ENCODE assay signal across 24 cellular contexts in the genomic region with DNA sequence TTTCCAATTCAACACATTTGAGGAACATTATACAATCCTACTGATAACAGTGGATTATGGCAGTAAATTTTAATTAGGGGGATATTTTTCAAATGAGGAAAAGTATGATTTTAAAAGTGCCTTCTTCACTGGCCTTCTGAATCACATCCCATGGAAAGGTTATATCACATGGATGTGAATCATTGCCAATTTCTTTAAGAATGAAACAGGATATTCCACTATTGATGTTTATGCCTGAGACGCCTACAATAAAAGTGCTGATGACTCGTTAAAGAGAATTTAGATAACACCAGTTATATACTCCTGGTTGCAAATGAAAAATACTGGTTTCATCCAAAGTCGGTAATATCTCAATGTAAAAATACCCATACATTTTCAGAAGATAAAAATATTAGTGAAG.
DNase-seq lines count a peak whose midpoint lies in the region; ATAC-seq and TF ChIP-seq lines count a peak whose summit lies in the region.
"Had no signal": no experiment of that assay in that cellular context is flagged by ENCODE, and none has a peak within 500 bp of the region (broad histone marks: within the 10 kb centered on the region; RNA-seq: fewer than 3 reads in every experiment).

No MANE protein-coding gene starts in this region.

- H4K5ac ChIP-seq in IMR-90 (ENCODE audit: low read depth, low read length) = no peak overlapping the region

- no peak overlapping the region for H3K27ac Mint-ChIP-seq in activated T-cell treated with anti-CD3 and anti-CD28 coated beads, Interleukin-2, amount 50 U/mL, for 72 hours
- H3K27ac Mint-ChIP-seq: CD4-positive, alpha-beta memory T cell; IgD-negative memory B cell had no signal

- H3K79me1 ChIP-seq in IMR-90 (ENCODE audit: low read depth in 1 of 2, low read length in 2 of 2) = no peaks in the 10 kb centered on the region

- H3K4me3 ChIP-seq in IMR-90 (ENCODE audit: insufficient read depth, low read depth, low read length) = no peak overlapping the region
- no peak overlapping the region for H3K4me3 ChIP-seq in choroid plexus epithelial cell (ENCODE audit: low read depth, low read length)
- H3K4me3 ChIP-seq in brain microvascular endothelial cell (ENCODE audit: low read depth, low read length) = no peak overlapping the region
- H3K4me3 ChIP-seq: GM23248 had no signal

- WGBS in IMR-90 (ENCODE audit: extremely low coverage in 2 of 2, insufficient read length in 1 of 2), 2 experiments = no CpG with 5 or more reads among the region's 3 CpGs

- H4K91ac ChIP-seq in IMR-90 (ENCODE audit: insufficient read depth, low read depth, low read length) = no peak overlapping the region

- no peak overlapping the region for H2AFZ ChIP-seq in IMR-90 (replicated peaks; ENCODE audit: low read length, poor library complexity)
- H2AFZ ChIP-seq: GM23248 had no signal

- POLR2A ChIA-PET in IMR-90 (lab: Charles Lee; ENCODE audit: unreplicated experiment) = no interaction called here

- CTCF ChIA-PET in IMR-90 (lab: Yijun Ruan, JAX) = no interaction called here

- BruUV-seq in IMR-90 (replicated peaks; lab: Mats Ljungman, UMichigan) = no TSS peak

- H3K9me3 ChIP-seq in IMR-90 (ENCODE audit: control insufficient read depth, insufficient read depth, low read length) = no peaks in the 10 kb centered on the region
- H3K9me3 ChIP-seq: Caco-2, SK-N-SH had no signal

- H3K27ac ChIP-seq in IMR-90 (ENCODE audit: insufficient read depth, low read length) (no peak overlapping the region), foreskin keratinocyte (no peak overlapping the region), brain microvascular endothelial cell (no peak overlapping the region)
- H3K27ac ChIP-seq: GM23248, KMS-11 had no signal

- H4K8ac ChIP-seq in IMR-90 (ENCODE audit: low read depth in 2 of 2, low read length in 2 of 2) = no peak overlapping the region

- no peaks in the 10 kb centered on the region for H3K36me3 ChIP-seq in IMR-90 (ENCODE audit: control insufficient read depth, insufficient read depth, low read length)
- H3K36me3 ChIP-seq in brain microvascular endothelial cell (replicated peaks) = no peaks in the 10 kb centered on the region

- no peak overlapping the region for H2AK9ac ChIP-seq in IMR-90 (replicated peaks; ENCODE audit: low read depth, low read length, poor library complexity)

- peaks cover 6% of the 10 kb centered on the region; the same call in 1 of the 2 replicates for H3K9me1 ChIP-seq in IMR-90 (ENCODE audit: insufficient read depth, low read length)

- ATAC-seq in IMR-90 (ENCODE audit: low read depth) (no peak), foreskin keratinocyte (peak; percentile 71)
- no peak for ATAC-seq in activated T-cell treated with anti-CD3 and anti-CD28 coated beads, Interleukin-2, amount 50 U/mL, for 72 hours (replicated peaks in 1 of 2)
- no peak for ATAC-seq in activated CD4-positive, CD25-positive, alpha-beta regulatory T cell treated with anti-CD3 and anti-CD28 coated beads, Interleukin-2, amount 50 U/mL, for 24 hours
- ATAC-seq: PC-3 had no signal

- no peak overlapping the region for H2BK120ac ChIP-seq in IMR-90 (ENCODE audit: low read depth, low read length)

- H3K9me3 Mint-ChIP-seq in activated T-cell treated with anti-CD3 and anti-CD28 coated beads, Interleukin-2, amount 50 U/mL, for 72 hours = peaks cover 0 to 2% of the 10 kb centered on the region in 2 donors

- no peak overlapping the region for H2BK20ac ChIP-seq in IMR-90 (ENCODE audit: low read depth, low read length)

- H2BK5ac ChIP-seq in IMR-90 (ENCODE audit: low read depth, low read length, poor library complexity, severe bottlenecking) = no peak overlapping the region

- in situ Hi-C loops in IMR-90 (cut with MboI; ENCODE audit: low sequenced_read_pairs) = no loop called here
- in situ Hi-C loops in brain microvascular endothelial cell (cut with HindIII; ENCODE audit: low pct_ligation_motif_present, low sequenced_read_pairs) = no loop called here

- H3K9ac ChIP-seq in IMR-90 (ENCODE audit: low read depth, low read length) = no peak overlapping the region
- H3K9ac ChIP-seq: GM23248, KMS-11, SK-N-SH had no signal

- no peak overlapping the region for H2BK15ac ChIP-seq in IMR-90 (ENCODE audit: low read depth, low read length)

- no peak overlapping the region for H3K4me2 ChIP-seq in IMR-90 (ENCODE audit: low read depth, low read length)
- H3K4me2 ChIP-seq: KMS-11, SK-N-SH had no signal

- dilution Hi-C loops in IMR-90 (cut with HindIII; ENCODE audit: low sequenced_read_pairs, unreplicated experiment) = no loop called here

- intact Hi-C loops in IMR-90 (cut with micrococcal nuclease) = no loop called here

- H3K4me1 ChIP-seq in IMR-90 (ENCODE audit: control insufficient read depth, insufficient read depth, low read length) = peaks cover 3% of the 10 kb centered on the region
- no peaks in the 10 kb centered on the region for H3K4me1 ChIP-seq in foreskin keratinocyte

- H2AK5ac ChIP-seq in IMR-90 (ENCODE audit: low read depth, low read length) = no peak overlapping the region

- H3K27me3 Mint-ChIP-seq in activated T-cell treated with anti-CD3 and anti-CD28 coated beads, Interleukin-2, amount 50 U/mL, for 72 hours (ENCODE audit: low read depth) = no peaks in the 10 kb centered on the region
- H3K27me3 Mint-ChIP-seq: CD4-positive, alpha-beta memory T cell; IgD-negative memory B cell had no signal

- no peaks in the 10 kb centered on the region for H3K4me1 Mint-ChIP-seq in activated T-cell treated with anti-CD3 and anti-CD28 coated beads, Interleukin-2, amount 50 U/mL, for 72 hours (ENCODE audit: low read depth)
- H3K4me1 Mint-ChIP-seq: CD4-positive, alpha-beta memory T cell had no signal

- H3K18ac ChIP-seq in IMR-90 (ENCODE audit: low read depth, low read length) = no peak overlapping the region

- H3K27me3 ChIP-seq in IMR-90 (ENCODE audit: control insufficient read depth, insufficient read depth, low read length) = no peaks in the 10 kb centered on the region
- H3K27me3 ChIP-seq in foreskin keratinocyte = no peaks in the 10 kb centered on the region
- no peaks in the 10 kb centered on the region for H3K27me3 ChIP-seq in brain microvascular endothelial cell (replicated peaks)

- no peak overlapping the region for H3K4me3 Mint-ChIP-seq in activated T-cell treated with anti-CD3 and anti-CD28 coated beads, Interleukin-2, amount 50 U/mL, for 72 hours
- H3K4me3 Mint-ChIP-seq: CD4-positive, alpha-beta memory T cell; IgD-negative memory B cell had no signal

- TF ChIP-seq RAD21 in IMR-90 (IDR thresholded peaks at IDR 0.05; ENCODE audit: low read length) = no peak

- TF ChIP-seq CTCF in IMR-90 (conservative IDR thresholded peaks at IDR 0.05; ENCODE audit: low read depth, low read length) (no peak), choroid plexus epithelial cell (conservative IDR thresholded peaks at IDR 0.05; ENCODE audit: low read depth, low read length) (no peak), foreskin keratinocyte (conservative IDR thresholded peaks at IDR 0.05) (no peak), brain microvascular endothelial cell (IDR thresholded peaks at IDR 0.05; ENCODE audit: low read depth, low read length, missing control alignments) (no peak)

- TF ChIP-seq POLR2A in IMR-90 (IDR thresholded peaks at IDR 0.05; ENCODE audit: low read depth, low read length) = no peak

- no peaks in the 10 kb centered on the region for H4K20me1 ChIP-seq in IMR-90 (ENCODE audit: insufficient read depth, low read length)

- no peak overlapping the region for H3K56ac ChIP-seq in IMR-90 (ENCODE audit: extremely low read depth, insufficient read depth, low read length)

- DNase-seq in ELR (ENCODE audit: low read depth) = peak; percentile 60
- peak; percentile 59 for DNase-seq in IMR-90
- DNase-seq in choroid plexus epithelial cell (ENCODE audit: low read depth) = peak; percentile 45
- DNase-seq in foreskin keratinocyte = peak; percentile 8 to 55
- no peak for DNase-seq in activated T-cell treated with anti-CD3 and anti-CD28 coated beads, Interleukin-2, amount 50 U/mL, for 72 hours
- no peak for DNase-seq in brain microvascular endothelial cell
- DNase-seq: C1 segment of cervical spinal cord; Caco-2; CD4-positive, alpha-beta memory T cell; DMS 273 treated with DMSO at 0.1 percent for 48 hours; GM23248; H7; NCI-H1048; NCI-H1417; NCI-H1694; NCI-H2029 treated with DMSO at 0.1 percent for 48 hours; NCI-H226; NCI-H510A; PC-3; SK-N-SH; SW 1271 had no signal

- no peak overlapping the region for H3K4ac ChIP-seq in IMR-90 (ENCODE audit: low read depth, low read length)

- no peak overlapping the region for H3K14ac ChIP-seq in IMR-90 (replicated peaks; ENCODE audit: low read depth, low read length)

- H3K23ac ChIP-seq in IMR-90 (ENCODE audit: low read depth, low read length) = no peak overlapping the region

- no peaks in the 10 kb centered on the region for H3K36me3 Mint-ChIP-seq in activated T-cell treated with anti-CD3 and anti-CD28 coated beads, Interleukin-2, amount 50 U/mL, for 72 hours (ENCODE audit: insufficient read depth in 2 of 2)
- H3K36me3 Mint-ChIP-seq: CD4-positive, alpha-beta memory T cell; IgD-negative memory B cell had no signal

TF ChIP-seq in IMR-90, 13 proteins besides CTCF, POLR2A, EP300 and RAD21:
- no peak for TF ChIP-seq MXI1 (IDR thresholded peaks at IDR 0.05; ENCODE audit: borderline replicate concordance, low read depth, low read length)
- no peak for TF ChIP-seq FOS (IDR thresholded peaks at IDR 0.05; ENCODE audit: low read depth, low read length)
- TF ChIP-seq, protein P1, sequence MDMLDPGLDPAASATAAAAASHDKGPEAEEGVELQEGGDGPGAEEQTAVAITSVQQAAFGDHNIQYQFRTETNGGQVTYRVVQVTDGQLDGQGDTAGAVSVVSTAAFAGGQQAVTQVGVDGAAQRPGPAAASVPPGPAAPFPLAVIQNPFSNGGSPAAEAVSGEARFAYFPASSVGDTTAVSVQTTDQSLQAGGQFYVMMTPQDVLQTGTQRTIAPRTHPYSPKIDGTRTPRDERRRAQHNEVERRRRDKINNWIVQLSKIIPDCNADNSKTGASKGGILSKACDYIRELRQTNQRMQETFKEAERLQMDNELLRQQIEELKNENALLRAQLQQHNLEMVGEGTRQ (IDR thresholded peaks at IDR 0.05; ENCODE audit: low read depth, low read length) = no peak
- TF ChIP-seq BHLHE40 (IDR thresholded peaks at IDR 0.05; ENCODE audit: low read depth, low read length) = no peak

Comparison
In these comparisons a context has a peak if more than half of its experiments do, and no peak if none do; other contexts are left out.
1. DNase-seq: peak in ELR (single experiment), IMR-90 (single experiment), choroid plexus epithelial cell (single experiment) and foreskin keratinocyte (2 of 2); none in activated T-cell treated with anti-CD3 and anti-CD28 coated beads, Interleukin-2, amount 50 U/mL, for 72 hours (0 of 2) and brain microvascular endothelial cell (single experiment).